ENCODE assay signal across 25 cellular contexts in genomic region chr1:51418384-51418959, GRCh38.
DNase-seq lines count a peak whose midpoint lies in the region; FAIRE-seq and TF ChIP-seq lines count a peak whose summit lies in the region.
"Had no signal": no experiment of that assay in that cellular context is flagged by ENCODE, and none has a peak within 500 bp of the region (broad histone marks: within the 10 kb centered on the region; RNA-seq: fewer than 3 reads in every experiment).

No MANE protein-coding gene starts in this region.

- no peak overlapping the region for H3K4me2 ChIP-seq in neural progenitor cell

- no peak for TF ChIP-seq POLR2A in tibial nerve (IDR thresholded peaks at IDR 0.05)

- peaks cover 0 to 36% (median 5%) of the 10 kb centered on the region in 4 donors for H3K4me1 ChIP-seq in tibial nerve
- H3K4me1 ChIP-seq in neural progenitor cell, result peaks cover 23% of the 10 kb centered on the region
- H3K4me1 ChIP-seq: BE2C, Peyer's patch, uterus had no signal

- CTCF ChIA-PET in HEK293T (lab: Yijun Ruan, JAX), result interaction anchor here (0.5 kb wide), 1 partner anchor 105 kb away, joined by 4 read pairs; no protein-coding TSS in a partner anchor

- POLR2A ChIA-PET in HEK293T (lab: Yijun Ruan, JAX), result interaction anchor here (1.2 kb wide), 1 partner anchor 101 kb away, joined by 3 read pairs; the partner anchor contains the start of gene EPS15

- FAIRE-seq in G401.6 (lab: Jason Lieb, UNC), result peak; percentile 41
- FAIRE-seq: bronchial epithelial cell had no signal

- no peaks in the 10 kb centered on the region for H3F3A ChIP-seq in neural progenitor cell (ENCODE audit: low read depth)

- H3K4me3 Mint-ChIP-seq in osteocyte (ENCODE audit: unreplicated experiment) (no peak overlapping the region), neural progenitor cell (no peak overlapping the region)
- H3K4me3 Mint-ChIP-seq: activated CD8-positive, alpha-beta T cell treated with anti-CD3 and anti-CD28 coated beads, Interleukin-2, amount 10 ng/mL, durations not matched to agents 7 days and 5 days; activated naive CD4-positive, alpha-beta T cell treated with anti-CD3 and anti-CD28 coated beads, Interleukin-2, amount 10 ng/mL, durations not matched to agents 7 days and 5 days; dendritic cell treated with granulocyte-macrophage colony-stimulating factor and Interleukin-4, amounts not matched to agents 40 ng/mL and 50 ng/mL, for 4 days; HFFc6; naive thymus-derived CD4-positive, alpha-beta T cell; stimulated activated naive B cell treated with anti-CD40 and anti-IgM and Interleukin-4, amounts not matched to agents 10 μg/mL and 1 μg/mL and 100 μg/mL, for 72 hours had no signal

- H3K27me3 ChIP-seq in tibial nerve, result no peaks in the 10 kb centered on the region
- H3K27me3 ChIP-seq in neural progenitor cell, result no peaks in the 10 kb centered on the region
- H3K27me3 ChIP-seq: BE2C, Peyer's patch, suprapubic skin, uterus had no signal

- no peak overlapping the region for H3K4me3 ChIP-seq in coronary artery
- H3K4me3 ChIP-seq in tibial nerve, result no peak overlapping the region
- H3K4me3 ChIP-seq in neural progenitor cell, result no peak overlapping the region
- H3K4me3 ChIP-seq: Peyer's patch, skin epidermis, suprapubic skin, uterus had no signal

- H3K27ac ChIP-seq in coronary artery, result peak overlapping the region; percentile 63 to 73
- no peak overlapping the region for H3K27ac ChIP-seq in tibial nerve
- H3K27ac ChIP-seq in neural progenitor cell, result no peak overlapping the region
- H3K27ac ChIP-seq: Peyer's patch, skin epidermis, suprapubic skin had no signal

- no peak overlapping the region for H2AFZ ChIP-seq in neural progenitor cell (replicated peaks)

- DNase-seq in HEK293T (ENCODE audit: extremely low spot score) (no peak), coronary artery (ENCODE audit: low spot score) (no peak), osteocyte (ENCODE audit: extremely low spot score, unreplicated experiment) (no peak), tibial nerve (ENCODE audit: low spot score in 2 of 2) (no peak), neural progenitor cell (ENCODE audit: low spot score) (no peak), C1 segment of cervical spinal cord (lab: John Stamatoyannopoulos, UW) (no peak)
- DNase-seq: activated CD8-positive, alpha-beta T cell treated with anti-CD3 and anti-CD28 coated beads, Interleukin-2, amount 10 ng/mL, durations not matched to agents 7 days and 5 days; activated naive CD4-positive, alpha-beta T cell treated with anti-CD3 and anti-CD28 coated beads, Interleukin-2, amount 10 ng/mL, durations not matched to agents 7 days and 5 days; amniotic stem cell; BE2C; HFFc6; islet precursor cell; midbrain; naive thymus-derived CD4-positive, alpha-beta T cell; NCI-H146; NCI-H748 treated with DMSO at 0.1 percent for 48 hours; Peyer's patch; SIG-M5; stimulated activated naive B cell treated with anti-CD40 and anti-IgM and Interleukin-4, amounts not matched to agents 10 μg/mL and 1 μg/mL and 100 μg/mL, for 72 hours; uterus had no signal

- peaks cover 21% of the 10 kb centered on the region for H3K36me3 Mint-ChIP-seq in osteocyte (ENCODE audit: unreplicated experiment)
- H3K36me3 Mint-ChIP-seq in neural progenitor cell, result peaks cover 1% of the 10 kb centered on the region

- H3K79me2 ChIP-seq in neural progenitor cell (ENCODE audit: low read depth), result no peaks in the 10 kb centered on the region

- TF ChIP-seq CTCF in coronary artery (IDR thresholded peaks at IDR 0.05), result no peak
- no peak for TF ChIP-seq CTCF in osteocyte (IDR thresholded peaks at IDR 0.05)
- TF ChIP-seq CTCF in tibial nerve (IDR thresholded peaks at IDR 0.05), result no peak
- TF ChIP-seq CTCF in neural progenitor cell (IDR thresholded peaks at IDR 0.05), result no peak

- no peak overlapping the region for H3K9ac ChIP-seq in neural progenitor cell

- no peak for TF ChIP-seq EP300 in tibial nerve (IDR thresholded peaks at IDR 0.05)

- H3K27ac Mint-ChIP-seq in osteocyte (ENCODE audit: unreplicated experiment), result peak overlapping the region; percentile 78
- no peak overlapping the region for H3K27ac Mint-ChIP-seq in neural progenitor cell
- H3K27ac Mint-ChIP-seq: activated CD8-positive, alpha-beta T cell treated with anti-CD3 and anti-CD28 coated beads, Interleukin-2, amount 10 ng/mL, durations not matched to agents 7 days and 5 days; activated naive CD4-positive, alpha-beta T cell treated with anti-CD3 and anti-CD28 coated beads, Interleukin-2, amount 10 ng/mL, durations not matched to agents 7 days and 5 days; dendritic cell treated with granulocyte-macrophage colony-stimulating factor and Interleukin-4, amounts not matched to agents 40 ng/mL and 50 ng/mL, for 4 days had no signal

- 91 to 96% methylated on average over 2 of the region's 2 CpGs for WGBS in tibial nerve, 2 donors

- H4K20me1 ChIP-seq in neural progenitor cell (ENCODE audit: low read depth), result no peaks in the 10 kb centered on the region

- H3K9me3 Mint-ChIP-seq in osteocyte (ENCODE audit: unreplicated experiment) (no peaks in the 10 kb centered on the region), neural progenitor cell (no peaks in the 10 kb centered on the region)
- H3K9me3 Mint-ChIP-seq: activated naive CD4-positive, alpha-beta T cell treated with anti-CD3 and anti-CD28 coated beads, Interleukin-2, amount 10 ng/mL, durations not matched to agents 7 days and 5 days; dendritic cell treated with granulocyte-macrophage colony-stimulating factor and Interleukin-4, amounts not matched to agents 40 ng/mL and 50 ng/mL, for 4 days; HFFc6; naive thymus-derived CD4-positive, alpha-beta T cell; stimulated activated naive B cell treated with anti-CD40 and anti-IgM and Interleukin-4, amounts not matched to agents 10 μg/mL and 1 μg/mL and 100 μg/mL, for 72 hours had no signal

- H3K36me3 ChIP-seq in tibial nerve (peaks cover 0 to 12% (median 0%) of the 10 kb centered on the region in 3 donors), neural progenitor cell (no peaks in the 10 kb centered on the region)
- H3K36me3 ChIP-seq: BE2C, uterus had no signal

- H3K4me1 Mint-ChIP-seq in osteocyte (ENCODE audit: unreplicated experiment) (peaks cover 53% of the 10 kb centered on the region), neural progenitor cell (peaks cover 25% of the 10 kb centered on the region)
- H3K4me1 Mint-ChIP-seq: activated naive CD4-positive, alpha-beta T cell treated with anti-CD3 and anti-CD28 coated beads, Interleukin-2, amount 10 ng/mL, durations not matched to agents 7 days and 5 days had no signal

- H3K27me3 Mint-ChIP-seq in osteocyte (ENCODE audit: unreplicated experiment) (no peaks in the 10 kb centered on the region), neural progenitor cell (ENCODE audit: insufficient read depth, low read depth) (no peaks in the 10 kb centered on the region)
- H3K27me3 Mint-ChIP-seq: activated naive CD4-positive, alpha-beta T cell treated with anti-CD3 and anti-CD28 coated beads, Interleukin-2, amount 10 ng/mL, durations not matched to agents 7 days and 5 days; dendritic cell treated with granulocyte-macrophage colony-stimulating factor and Interleukin-4, amounts not matched to agents 40 ng/mL and 50 ng/mL, for 4 days; naive thymus-derived CD4-positive, alpha-beta T cell; stimulated activated naive B cell treated with anti-CD40 and anti-IgM and Interleukin-4, amounts not matched to agents 10 μg/mL and 1 μg/mL and 100 μg/mL, for 72 hours had no signal

- H3K9me3 ChIP-seq in tibial nerve (no peaks in the 10 kb centered on the region), neural progenitor cell (ENCODE audit: low read depth) (no peaks in the 10 kb centered on the region)
- H3K9me3 ChIP-seq: BE2C, Peyer's patch, suprapubic skin, uterus had no signal

TF ChIP-seq in HEK293T, 16 proteins besides CTCF, POLR2A, EP300 and RAD21:
- TF ChIP-seq PKNOX1 (IDR thresholded peaks at IDR 0.05), result peak; percentile 63; the same call in 1 of the 2 replicates
- TF ChIP-seq CTBP1 (IDR thresholded peaks at IDR 0.05; ENCODE audit: borderline replicate concordance), result no peak

Comparison
In these comparisons a context has a peak if more than half of its experiments do, and no peak if none do; other contexts are left out.
1. H3K27ac ChIP-seq: peak in coronary artery (2 of 2); none in tibial nerve (0 of 4) and neural progenitor cell (single experiment).